8 cellular contexts compared by ENCODE assay signal in the genomic region with DNA sequence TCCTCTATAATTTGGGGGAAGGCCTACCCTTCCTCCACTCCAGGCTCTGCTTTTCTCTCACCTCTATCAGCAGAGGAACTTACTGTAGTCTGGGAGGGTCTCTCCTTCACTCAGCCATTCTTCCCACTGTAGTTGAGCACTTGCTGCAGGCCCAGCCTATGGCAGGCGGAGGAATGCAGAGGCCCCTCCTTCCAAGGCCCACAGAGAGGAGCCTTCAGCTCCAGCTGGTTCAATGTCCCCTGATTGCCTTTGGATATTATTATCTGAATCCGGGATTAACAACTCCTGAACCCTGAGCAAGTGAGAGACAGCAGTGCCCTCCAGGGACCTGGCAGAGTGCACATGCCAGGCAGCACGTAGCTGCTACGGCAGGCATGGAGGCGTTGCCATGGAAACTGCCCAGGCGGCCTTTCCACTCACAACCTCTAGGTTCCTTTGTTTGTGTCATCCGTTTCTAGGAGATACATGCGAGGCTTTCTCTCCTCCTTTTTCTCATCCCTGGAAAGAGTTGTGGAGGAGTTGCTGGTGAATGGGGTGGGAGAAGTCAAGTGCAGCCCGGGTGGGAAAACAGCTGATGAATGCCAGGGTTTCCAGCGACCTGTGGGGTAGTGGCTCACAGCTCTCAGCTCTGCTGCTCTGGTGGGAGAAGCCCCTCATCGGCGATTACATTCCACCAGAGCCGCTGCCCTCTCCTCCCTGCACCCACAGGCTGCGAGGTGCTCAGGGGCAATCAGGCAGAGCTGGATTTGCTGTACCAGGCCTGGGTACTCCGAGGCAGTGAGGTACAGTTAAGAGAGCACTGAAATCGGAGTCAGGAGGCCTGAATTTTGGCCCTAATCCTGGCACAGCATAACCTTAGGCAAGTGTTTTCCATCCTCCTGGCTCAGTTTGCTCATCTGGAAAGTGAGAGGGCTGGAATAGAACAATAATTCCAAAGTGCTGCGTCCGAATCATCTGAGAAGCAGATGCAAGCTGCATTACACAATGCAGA. TPM values are rescaled to one million over a fixed set of nuclear protein-coding genes. Genes with fewer than 3 reads are reported as not detected.
DNase-seq lines count a peak whose midpoint lies in the region; ATAC-seq and TF ChIP-seq lines count a peak whose summit lies in the region.

No MANE protein-coding gene starts in this region.

- peak overlapping the region; percentile 1; the same call in 1 of the 2 replicates for H4K5ac ChIP-seq in IMR-90 (ENCODE audit: low read depth, low read length)

- H2BK15ac ChIP-seq in IMR-90 (ENCODE audit: low read depth, low read length): peak overlapping the region; percentile 58; the same call in 1 of the 3 replicates

- H3K36me3 ChIP-seq in IMR-90 (ENCODE audit: control insufficient read depth, insufficient read depth, low read length): no peaks in the 10 kb centered on the region
- no peaks in the 10 kb centered on the region for H3K36me3 ChIP-seq in Panc1 (ENCODE audit: control insufficient read depth, insufficient read depth, low read length)
- no peaks in the 10 kb centered on the region for H3K36me3 ChIP-seq in iPS-18a (ENCODE audit: control insufficient read depth, low read depth, low read length)

- no peak overlapping the region for H2BK5ac ChIP-seq in IMR-90 (ENCODE audit: low read depth, low read length, poor library complexity, severe bottlenecking)

- H3K18ac ChIP-seq in IMR-90 (ENCODE audit: low read depth, low read length): no peak overlapping the region

- 83% methylated on average over 1 of the region's 18 CpGs; no CpG with 5 or more reads in 1 of the 2 experiments for WGBS in IMR-90 (ENCODE audit: extremely low coverage in 2 of 2, insufficient read length in 1 of 2), 2 experiments

- peak overlapping the region; percentile 73 for H2AFZ ChIP-seq in IMR-90 (replicated peaks; ENCODE audit: low read length, poor library complexity)

- peak overlapping the region; percentile 11 for H2AK9ac ChIP-seq in IMR-90 (replicated peaks; ENCODE audit: low read depth, low read length, poor library complexity)

- CTCF ChIA-PET in IMR-90 (lab: Yijun Ruan, JAX): interaction anchor here (0.6 to 1.1 kb wide), 2 partner anchors 67 to 836 kb away, joined by 3 read pairs; no protein-coding TSS in a partner anchor
- CTCF ChIA-PET in Panc1 (lab: Charles Lee): no interaction called here

- in situ Hi-C loops in IMR-90 (cut with MboI; ENCODE audit: low sequenced_read_pairs): no loop called here
- in situ Hi-C loops in Panc1 (cut with HindIII; ENCODE audit: low pct_unique_long_range_greater_than_20kb, low sequenced_read_pairs): no loop called here

- no peaks in the 10 kb centered on the region for H3K79me1 ChIP-seq in IMR-90 (ENCODE audit: low read depth in 1 of 2, low read length in 2 of 2)

- no peak overlapping the region; the same call in 1 of the 2 replicates for H3K4ac ChIP-seq in IMR-90 (ENCODE audit: low read depth, low read length)

- no peak overlapping the region for H3K4me3 ChIP-seq in IMR-90 (ENCODE audit: insufficient read depth, low read depth, low read length)
- H3K4me3 ChIP-seq in Panc1 (ENCODE audit: low read depth in 2 of 2, low read length in 2 of 2): no peak overlapping the region
- peak overlapping the region; percentile 46 for H3K4me3 ChIP-seq in iPS-18a (ENCODE audit: low read length)
- no peak overlapping the region for H3K4me3 ChIP-seq in dorsolateral prefrontal cortex

- no peaks in the 10 kb centered on the region for H4K20me1 ChIP-seq in IMR-90 (ENCODE audit: insufficient read depth, low read length)

- H3K9me1 ChIP-seq in IMR-90 (ENCODE audit: insufficient read depth, low read length): no peaks in the 10 kb centered on the region

- POLR2A ChIA-PET in IMR-90 (lab: Charles Lee; ENCODE audit: unreplicated experiment): no interaction called here
- POLR2A ChIA-PET in Panc1 (lab: Charles Lee): no interaction called here

- DNase-seq in COLO829 (ENCODE audit: low spot score) (peak; percentile 7), IMR-90 (peak; percentile 18), Panc1 (ENCODE audit: low read depth, low spot score) (no peak), dorsolateral prefrontal cortex (no peak), germinal center (ENCODE audit: low spot score) (no peak), posterior vena cava (ENCODE audit: low spot score) (no peak)

- H3K56ac ChIP-seq in IMR-90 (ENCODE audit: extremely low read depth, insufficient read depth, low read length): no peak overlapping the region

- H2BK20ac ChIP-seq in IMR-90 (ENCODE audit: low read depth, low read length): no peak overlapping the region; the same call in 1 of the 2 replicates

- BruUV-seq in IMR-90 (replicated peaks; lab: Mats Ljungman, UMichigan): no TSS peak
- no TSS peak for BruUV-seq in Panc1 (replicated peaks; lab: Mats Ljungman, UMichigan)

- peak overlapping the region; percentile 16; the same call in 1 of the 2 replicates for H2AK5ac ChIP-seq in IMR-90 (ENCODE audit: low read depth, low read length)

- H4K91ac ChIP-seq in IMR-90 (ENCODE audit: insufficient read depth, low read depth, low read length): peak overlapping the region; percentile 14; the same call in 1 of the 2 replicates

- peak; percentile 63 for ATAC-seq in IMR-90 (ENCODE audit: low read depth)
- peak; percentile 53; the same call in 1 of the 2 replicates for ATAC-seq in Panc1
- no peak for ATAC-seq in GM21619 (IDR thresholded peaks at IDR 0.05; ENCODE audit: unreplicated experiment)

- H3K4me2 ChIP-seq in IMR-90 (ENCODE audit: low read depth, low read length): no peak overlapping the region

- TF ChIP-seq POLR2A in IMR-90 (IDR thresholded peaks at IDR 0.05; ENCODE audit: low read depth, low read length): no peak

- no peaks in the 10 kb centered on the region for H3K9me3 ChIP-seq in IMR-90 (ENCODE audit: control insufficient read depth, insufficient read depth, low read length)
- H3K9me3 ChIP-seq in Panc1 (ENCODE audit: control insufficient read depth, insufficient read depth, low read depth, low read length): no peaks in the 10 kb centered on the region
- no peaks in the 10 kb centered on the region for H3K9me3 ChIP-seq in iPS-18a (ENCODE audit: control insufficient read depth, low read depth, low read length)

- TF ChIP-seq RAD21 in IMR-90 (IDR thresholded peaks at IDR 0.05; ENCODE audit: low read length): no peak

- H3K4me1 ChIP-seq in IMR-90 (ENCODE audit: control insufficient read depth, insufficient read depth, low read length) (peaks cover 3% of the 10 kb centered on the region; the same call in 1 of the 2 replicates), Panc1 (ENCODE audit: control insufficient read depth, insufficient read depth, low read length) (no peaks in the 10 kb centered on the region), iPS-18a (ENCODE audit: control insufficient read depth, low read depth, low read length) (peaks cover 15% of the 10 kb centered on the region)

- intact Hi-C loops in IMR-90 (cut with micrococcal nuclease): no loop called here
- intact Hi-C loops in Panc1 (cut with micrococcal nuclease; ENCODE audit: unreplicated experiment): no loop called here
- intact Hi-C loops in dorsolateral prefrontal cortex (cut with DNase I): no loop called here
- intact Hi-C loops in posterior vena cava (cut with DNase I): no loop called here

- dilution Hi-C loops in IMR-90 (cut with HindIII; ENCODE audit: low sequenced_read_pairs, unreplicated experiment): no loop called here

- H2BK120ac ChIP-seq in IMR-90 (ENCODE audit: low read depth, low read length): no peak overlapping the region

- H4K8ac ChIP-seq in IMR-90 (ENCODE audit: low read depth in 2 of 2, low read length in 2 of 2): peak overlapping the region; percentile 57 to 67; a peak in 2 of 4 replicates

- H3K27me3 ChIP-seq in IMR-90 (ENCODE audit: control insufficient read depth, insufficient read depth, low read length): peaks cover 8% of the 10 kb centered on the region
- H3K27me3 ChIP-seq in Panc1 (ENCODE audit: control insufficient read depth, insufficient read depth, low read length): peaks cover 5% of the 10 kb centered on the region
- no peaks in the 10 kb centered on the region for H3K27me3 ChIP-seq in iPS-18a (ENCODE audit: control insufficient read depth, insufficient read depth, low read length)
- H3K27me3 ChIP-seq in dorsolateral prefrontal cortex: no peaks in the 10 kb centered on the region

- H3K27ac ChIP-seq in IMR-90 (ENCODE audit: insufficient read depth, low read length): no peak overlapping the region
- no peak overlapping the region for H3K27ac ChIP-seq in Panc1 (ENCODE audit: low read length)
- H3K27ac ChIP-seq in iPS-18a (ENCODE audit: low read length): peak overlapping the region; percentile 50
- H3K27ac ChIP-seq in dorsolateral prefrontal cortex: no peak overlapping the region

- no peak overlapping the region for H3K14ac ChIP-seq in IMR-90 (replicated peaks; ENCODE audit: low read depth, low read length)

- no peak overlapping the region for H3K23ac ChIP-seq in IMR-90 (ENCODE audit: low read depth, low read length)

- no peak overlapping the region; the same call in 1 of the 2 replicates for H3K9ac ChIP-seq in IMR-90 (ENCODE audit: low read depth, low read length)
- H3K9ac ChIP-seq in iPS-18a (ENCODE audit: low read length): peak overlapping the region; percentile 44

- TF ChIP-seq CTCF in IMR-90 (conservative IDR thresholded peaks at IDR 0.05; ENCODE audit: low read depth, low read length) (no peak), Panc1 (IDR thresholded peaks at IDR 0.05) (no peak), dorsolateral prefrontal cortex (IDR thresholded peaks at IDR 0.05 in 54 of 56, conservative IDR thresholded peaks at IDR 0.05 in 2 of 56; ENCODE audit: low read depth in 1 of 56, partially characterized antibody in 56 of 56) (no peak)

TF ChIP-seq in IMR-90, 13 proteins besides CTCF, POLR2A, EP300 and RAD21 (continues in another document):
- TF ChIP-seq SMC3 (IDR thresholded peaks at IDR 0.05; ENCODE audit: low read depth, low read length) (no peak), MXI1 (IDR thresholded peaks at IDR 0.05; ENCODE audit: borderline replicate concordance, low read depth, low read length) (no peak), RCOR1 (IDR thresholded peaks at IDR 0.05; ENCODE audit: insufficient replicate concordance, low read length) (no peak), FOS (IDR thresholded peaks at IDR 0.05; ENCODE audit: low read depth, low read length) (no peak)
- TF ChIP-seq, protein P1, sequence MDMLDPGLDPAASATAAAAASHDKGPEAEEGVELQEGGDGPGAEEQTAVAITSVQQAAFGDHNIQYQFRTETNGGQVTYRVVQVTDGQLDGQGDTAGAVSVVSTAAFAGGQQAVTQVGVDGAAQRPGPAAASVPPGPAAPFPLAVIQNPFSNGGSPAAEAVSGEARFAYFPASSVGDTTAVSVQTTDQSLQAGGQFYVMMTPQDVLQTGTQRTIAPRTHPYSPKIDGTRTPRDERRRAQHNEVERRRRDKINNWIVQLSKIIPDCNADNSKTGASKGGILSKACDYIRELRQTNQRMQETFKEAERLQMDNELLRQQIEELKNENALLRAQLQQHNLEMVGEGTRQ (IDR thresholded peaks at IDR 0.05; ENCODE audit: low read depth, low read length): no peak

RNA-seq across cellular contexts. Expression of a gene that starts 55.3 kb away (rescaled TPM):
- total RNA-seq in IMR-90 (2012; rRNA removed) (17.4 and 17.8 TPM in 2 replicates), Panc1 (2021; ENCODE audit: unreplicated experiment) (1.7 TPM), dorsolateral prefrontal cortex (10 to 100 TPM in 18 of 120 experiments, 1 to 10 TPM in 102; 1.2 to 37.2 (median 5.9) TPM), posterior vena cava (1 to 10 TPM; 4.2 to 4.3 TPM)
- 18.7 and 20.9 TPM in 2 replicates for polyA plus RNA-seq in IMR-90 (2012; rRNA removed)
- 13.3 and 14.0 TPM in 2 replicates for polyA plus RNA-seq in IMR-90 (2012; cell fraction: cytosol; rRNA removed)
- polyA plus RNA-seq in IMR-90 (2012; cell fraction: nucleus; rRNA removed; ENCODE audit: low replicate concordance): 17.6 and 26.9 TPM in 2 replicates
- 3.2 TPM for polyA plus RNA-seq in Panc1 (2012; ENCODE audit: insufficient read length)

Comparison
In these comparisons a context has a peak if more than half of its experiments do, and no peak if none do; other contexts are left out.
1. DNase-seq: peak in COLO829 (single experiment) and IMR-90 (single experiment); none in Panc1 (single experiment), dorsolateral prefrontal cortex (0 of 10), germinal center (single experiment) and posterior vena cava (single experiment).